9 cellular contexts compared by ENCODE assay signal in the genomic region with DNA sequence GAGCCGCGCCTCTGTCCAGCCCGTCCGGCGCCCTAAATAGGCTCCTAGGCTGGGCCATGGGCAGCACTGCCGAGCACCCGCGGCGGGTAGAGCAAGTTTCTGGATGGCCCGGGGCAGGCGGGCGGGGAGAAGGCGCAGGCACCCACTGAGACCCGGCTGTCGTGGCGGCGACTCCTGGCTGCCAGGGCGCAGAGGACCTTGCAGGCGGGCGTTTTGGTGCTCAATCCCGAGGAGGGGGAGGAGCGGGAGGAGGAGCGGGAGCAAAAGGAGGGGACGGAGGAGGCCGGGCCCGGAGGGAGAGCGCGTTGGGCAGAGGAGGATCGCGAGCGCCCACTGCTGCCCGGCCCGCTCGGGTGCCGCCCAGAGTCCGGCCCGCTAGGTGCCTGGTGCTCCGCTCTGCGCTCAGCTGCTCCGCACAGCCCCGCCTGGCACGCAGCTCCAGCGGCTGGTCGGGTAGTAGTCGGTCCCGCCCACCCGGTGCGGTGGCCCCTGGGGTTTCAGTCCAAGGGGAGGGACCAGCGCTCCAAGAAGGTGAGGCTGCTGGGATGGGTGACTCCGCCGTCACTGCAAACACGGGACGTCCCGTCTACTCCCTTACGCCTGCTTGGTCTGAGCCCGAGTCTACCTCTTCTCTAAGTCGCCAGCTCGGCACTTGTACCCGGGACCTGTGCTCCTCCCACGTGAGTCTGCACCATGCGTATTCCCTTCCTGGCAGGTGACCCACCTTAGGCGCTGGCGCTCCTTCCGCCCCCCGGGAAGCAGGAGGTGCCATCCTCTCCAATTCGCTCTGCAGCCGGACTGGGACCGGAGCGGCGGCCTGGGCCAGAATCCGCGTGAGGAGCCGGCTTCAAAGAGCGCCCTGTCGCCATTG. TPM values are rescaled to one million over a fixed set of nuclear protein-coding genes. Genes with fewer than 3 reads are reported as not detected.
DNase-seq lines count a peak whose midpoint lies in the region; ATAC-seq and TF ChIP-seq lines count a peak whose summit lies in the region.
"Had no signal": no experiment of that assay in that cellular context is flagged by ENCODE, and none has a peak within 500 bp of the region (broad histone marks: within the 10 kb centered on the region; RNA-seq: fewer than 3 reads in every experiment).

A gene (minus strand): TSS at position 194 of the 871 bp plus-strand sequence. CDS start 28,889 bp downstream, outside the sequence.

- H3K36me3 ChIP-seq in KMS-11 (ENCODE audit: insufficient read depth) (no peaks in the 10 kb centered on the region), left lung (no peaks in the 10 kb centered on the region)

- peak; percentile 94 for DNase-seq in G401 (ENCODE audit: low spot score)
- peak in 2 of 3 donors; percentile 5 to 12 for DNase-seq in T-helper 17 cell
- DNase-seq in cortex of kidney (lab: John Stamatoyannopoulos, UW), result peak; percentile 33
- peak; percentile 89 to 93 for DNase-seq in left lung
- peak; percentile 71 for DNase-seq in stimulated activated CD4-positive, alpha-beta T cell treated with anti-CD3 and anti-CD28 coated beads, Interleukin-15, amount 100 ng/mL, for 24 hours
- DNase-seq in NCI-H226, result no peak

- peak within 1 kb of the TSS; percentile 86 for H3K4me3 Mint-ChIP-seq in T-helper 17 cell

- H3K36me3 Mint-ChIP-seq in T-helper 17 cell (ENCODE audit: low read depth), result peaks cover 2% of the 10 kb centered on the region

- H3K79me2 ChIP-seq in KMS-11 (ENCODE audit: insufficient read depth, low read depth), result no peaks in the 10 kb centered on the region

- H2AFZ ChIP-seq in KMS-11 (ENCODE audit: low read depth), result peak within 1 kb of the TSS; percentile 54

- H3K4me1 ChIP-seq in KMS-11 (ENCODE audit: low read depth, poor library complexity, severe bottlenecking) (no peaks in the 10 kb centered on the region), left lung (peaks cover 0 to 19% of the 10 kb centered on the region in 2 donors)

- peak within 1 kb of the TSS; percentile 29; the same call in 1 of the 2 replicates for H3K4me2 ChIP-seq in KMS-11

- no peak within 1 kb of the TSS; the same call in 1 of the 2 replicates for H3K9ac ChIP-seq in KMS-11

- intact Hi-C loops in left lung (cut with DNase I), result no loop called here

- peak within 1 kb of the TSS; percentile 30 for H3K4me3 ChIP-seq in KMS-11 (IDR thresholded peaks at IDR 0.05; ENCODE audit: insufficient read depth, low read depth, low read length)
- peak within 1 kb of the TSS; percentile 52 to 58 for H3K4me3 ChIP-seq in left lung

- H3K9me3 ChIP-seq in T-helper 17 cell (ENCODE audit: control insufficient read depth, low read length, poor library complexity, severe bottlenecking), result no peaks in the 10 kb centered on the region
- H3K9me3 ChIP-seq in left lung, result no peaks in the 10 kb centered on the region

- peaks cover 9% of the 10 kb centered on the region for H3K4me1 Mint-ChIP-seq in T-helper 17 cell

- ATAC-seq in GM21723 (IDR thresholded peaks at IDR 0.05; ENCODE audit: unreplicated experiment), result peak; percentile 79
- ATAC-seq in T-helper 17 cell, result peak; percentile 80
- peak; percentile 98 for ATAC-seq in left lung

- H4K20me1 ChIP-seq in KMS-11 (ENCODE audit: insufficient read depth), result no peaks in the 10 kb centered on the region

- no peak within 1 kb of the TSS for H3K27ac ChIP-seq in KMS-11
- H3K27ac ChIP-seq in left lung, result peak within 1 kb of the TSS; percentile 39

- no peak within 1 kb of the TSS for H3K27ac Mint-ChIP-seq in T-helper 17 cell

- in situ Hi-C loops in G401 (cut with HindIII; ENCODE audit: low sequenced_read_pairs), result no loop called here

- TF ChIP-seq CTCF in KMS-11 (conservative IDR thresholded peaks at IDR 0.05; ENCODE audit: low read depth, low read length) (peak; percentile 25; the same call in 1 of the 2 replicates), left lung (IDR thresholded peaks at IDR 0.05) (peak; percentile 55 to 69)

- H3K27me3 Mint-ChIP-seq in T-helper 17 cell, result peaks cover 41% of the 10 kb centered on the region

- no peaks in the 10 kb centered on the region for H3K27me3 ChIP-seq in KMS-11 (ENCODE audit: insufficient read depth, low read depth)
- peaks cover 21 to 51% of the 10 kb centered on the region in 2 donors for H3K27me3 ChIP-seq in left lung

RNA-seq across cellular contexts. Expression of the gene that starts here (rescaled TPM):
- not detected in 2 replicates for total RNA-seq in G401 (2014; rRNA removed; shearing (Covaris generic))
- total RNA-seq in T-helper 17 cell (not detected), left lung (10 to 100 TPM in 1 of 2 donors, 1 to 10 TPM in 1; 3.1 to 11.9 TPM)
- total RNA-seq: activated CD8-positive, alpha-beta memory T cell treated with anti-CD3 and anti-CD28 coated beads for 36 hours had no signal

Comparison
In these comparisons a context has a peak if more than half of its experiments do, and no peak if none do; other contexts are left out.
1. Peak in DNase-seq in G401; RNA of the gene not detected or under 1 TPM.
2. Peak in DNase-seq and ATAC-seq in T-helper 17 cell; RNA of the gene not detected or under 1 TPM.